29 cellular contexts compared by ENCODE assay signal in the genomic region with DNA sequence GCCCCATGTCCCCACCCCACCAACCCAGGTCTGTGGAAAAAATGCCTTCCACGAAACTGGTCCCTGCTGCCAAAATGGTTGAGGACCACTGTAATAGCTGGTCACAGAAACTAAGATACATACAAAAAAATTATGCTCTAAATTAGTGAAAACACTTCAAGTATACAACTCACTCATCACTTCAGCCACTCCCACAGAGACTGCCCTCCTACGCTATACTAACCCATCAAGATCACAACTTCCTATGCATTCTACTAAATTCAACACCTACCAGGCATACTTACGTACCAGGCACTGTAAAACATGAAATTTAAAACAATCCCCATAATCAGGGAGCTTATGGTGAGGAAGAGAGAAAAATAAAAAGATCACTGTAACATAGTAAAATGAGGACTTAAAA. TPM values are rescaled to one million over a fixed set of nuclear protein-coding genes. Genes with fewer than 3 reads are reported as not detected.
"Had no signal": no experiment of that assay in that cellular context is flagged by ENCODE, and none has a peak within 500 bp of the region (broad histone marks: within the 10 kb centered on the region; RNA-seq: fewer than 3 reads in every experiment).

No MANE protein-coding gene starts in this region.

- H2AFZ ChIP-seq: neural progenitor cell had no signal

- H3K9me3 ChIP-seq: esophagus squamous epithelium, heart right ventricle, left lung, mucosa of descending colon, prostate gland, right atrium auricular region, testis, tibial artery had no signal

- H3K4me3 Mint-ChIP-seq: effector memory CD8-positive, alpha-beta T cell; mesothelial cell of epicardium; naive B cell; nephron; neural progenitor cell; type B pancreatic cell had no signal

- H3K4me2 ChIP-seq: neural progenitor cell, smooth muscle cell had no signal

- H3K4me1 ChIP-seq: esophagus squamous epithelium, heart right ventricle, left lung, prostate gland, right atrium auricular region, testis, tibial artery had no signal

- ATAC-seq: effector memory CD8-positive, alpha-beta T cell; heart right ventricle; left cardiac atrium; left lung; mucosa of descending colon; sciatic nerve had no signal

- H3K36me3 Mint-ChIP-seq: neural progenitor cell had no signal

- H3K27ac ChIP-seq: esophagus squamous epithelium, heart right ventricle, left lung, neural progenitor cell, prostate gland, right atrium auricular region, testis, tibial artery had no signal

- H3K9me3 Mint-ChIP-seq: effector memory CD8-positive, alpha-beta T cell; mesothelial cell of epicardium; naive B cell; nephron; neural progenitor cell; type B pancreatic cell had no signal

- H3K4me3 ChIP-seq: esophagus squamous epithelium, heart right ventricle, left lung, mucosa of descending colon, neural progenitor cell, prostate gland, right atrium auricular region, smooth muscle cell, testis, tibial artery had no signal

- DNase-seq: cortex of kidney; effector memory CD8-positive, alpha-beta T cell; esophagus squamous epithelium; foreskin melanocyte; glutamatergic neuron; heart right ventricle; hippocampal formation; left cardiac atrium; left lung; mesenchymal stem cell; mucosa of descending colon; naive B cell; stimulated activated CD4-positive, alpha-beta T cell treated with anti-CD3 and anti-CD28 coated beads, Interleukin-12 subunit alpha, Interleukin-12 subunit beta, amount 100 ng/mL, for 4 hours; stimulated activated CD4-positive, alpha-beta T cell treated with anti-CD3 and anti-CD28 coated beads, Interleukin-1b, Interleukin-23, amount 100 ng/mL, for 48 hours; stimulated activated CD4-positive, alpha-beta T cell treated with anti-CD3 and anti-CD28 coated beads, Interleukin-4, amount 100 ng/mL, for 1 hour; stimulated activated CD8-positive, alpha-beta memory T cell treated with anti-CD3 and anti-CD28 coated beads, Interleukin-4, amount 100 ng/mL, for 48 hours; substantia nigra; testis; tibial artery had no signal

- H3K27ac Mint-ChIP-seq: effector memory CD8-positive, alpha-beta T cell; mesothelial cell of epicardium; nephron; neural progenitor cell; type B pancreatic cell had no signal

- H3K27me3 Mint-ChIP-seq: effector memory CD8-positive, alpha-beta T cell; naive B cell; type B pancreatic cell had no signal

- H3K27me3 ChIP-seq: esophagus squamous epithelium, heart right ventricle, left lung, neural progenitor cell, right atrium auricular region, testis, tibial artery had no signal

- H3K9ac ChIP-seq: neural progenitor cell had no signal

- H3K36me3 ChIP-seq: esophagus squamous epithelium, heart right ventricle, left lung, neural progenitor cell, prostate gland, right atrium auricular region, tibial artery had no signal

- H3K4me1 Mint-ChIP-seq: mesothelial cell of epicardium, naive B cell, neural progenitor cell had no signal

RNA-seq across cellular contexts. Expression of a gene that starts 22.9 kb away (rescaled TPM):
- total RNA-seq: dermis microvascular lymphatic vessel endothelial cell, lung microvascular endothelial cell had no signal
